10 cellular contexts compared by ENCODE assay signal in genomic region chr19:38394488-38394887, GRCh38. TPM values are rescaled to one million over a fixed set of nuclear protein-coding genes. Genes with fewer than 3 reads are reported as not detected.
DNase-seq lines count a peak whose midpoint lies in the region; ATAC-seq and TF ChIP-seq lines count a peak whose summit lies in the region.
"Had no signal": no experiment of that assay in that cellular context is flagged by ENCODE, and none has a peak within 500 bp of the region (broad histone marks: within the 10 kb centered on the region; RNA-seq: fewer than 3 reads in every experiment).

No MANE protein-coding gene starts in this region.

- 14% methylated on average over 20 of the region's 30 CpGs for WGBS in mammary epithelial cell (ENCODE audit: low coverage, missing lambda C conversion rate)
- WGBS in lower leg skin, 2 donors = 9 to 16% methylated on average over 11 to 30 of the region's 30 CpGs

- H3K9me3 Mint-ChIP-seq in MCF 10A (ENCODE audit: unreplicated experiment) = no peaks in the 10 kb centered on the region
- H3K9me3 Mint-ChIP-seq in activated naive CD8-positive, alpha-beta T cell (ENCODE audit: low read depth) = no peaks in the 10 kb centered on the region
- H3K9me3 Mint-ChIP-seq in memory B cell = no peaks in the 10 kb centered on the region

- dilution Hi-C loops in mammary epithelial cell (cut with HindIII; ENCODE audit: low sequenced_read_pairs) = no loop called here

- H4K20me1 ChIP-seq in mammary epithelial cell (ENCODE audit: insufficient read depth, low read length) = no peaks in the 10 kb centered on the region

- DNase-seq in mammary epithelial cell (no peak), MCF 10A (ENCODE audit: unreplicated experiment) (no peak), memory B cell (ENCODE audit: low spot score in 2 of 2) (no peak), upper lobe of right lung (no peak), globus pallidus (ENCODE audit: low spot score) (no peak), lower leg skin (ENCODE audit: low spot score in 2 of 2) (no peak), NAMALWA (ENCODE audit: low spot score) (no peak)

- H3K27me3 ChIP-seq in mammary epithelial cell (ENCODE audit: insufficient read depth, low read length) (peaks cover 5% of the 10 kb centered on the region), upper lobe of right lung (peaks cover 39% of the 10 kb centered on the region)

- H3K4me1 ChIP-seq in mammary epithelial cell (ENCODE audit: insufficient read depth, low read length) (no peaks in the 10 kb centered on the region), upper lobe of right lung (no peaks in the 10 kb centered on the region)

- no TSS peak for BruUV-seq in mammary epithelial cell (replicated peaks; lab: Mats Ljungman, UMichigan)
- no TSS peak for BruUV-seq in MCF 10A (replicated peaks; lab: Mats Ljungman, UMichigan)

- intact Hi-C loops in mammary epithelial cell (cut with micrococcal nuclease) = no loop called here
- intact Hi-C loops in MCF 10A (cut with micrococcal nuclease) = no loop called here
- intact Hi-C loops in upper lobe of right lung (cut with DNase I) = no loop called here
- intact Hi-C loops in lower leg skin (cut with DNase I; ENCODE audit: low total_unique reads) = no loop called here

- POLR2A ChIA-PET in MCF 10A (lab: Yijun Ruan, JAX) = no interaction called here

- no peak overlapping the region for H2AFZ ChIP-seq in mammary epithelial cell (ENCODE audit: low read depth, low read length)

- no peak overlapping the region for H3K4me3 ChIP-seq in mammary epithelial cell (replicated peaks in 1 of 3; ENCODE audit: insufficient read depth in 1 of 3, low read depth in 2 of 3, low read length in 3 of 3)
- H3K4me3 ChIP-seq in upper lobe of right lung = no peak overlapping the region
- no peak overlapping the region for H3K4me3 ChIP-seq in lower leg skin (ENCODE audit: low read depth, poor library complexity, severe bottlenecking)
- H3K4me3 ChIP-seq: lung, SK-N-MC had no signal

- no peak overlapping the region for H3K27ac ChIP-seq in mammary epithelial cell (ENCODE audit: insufficient read depth, low read depth, low read length)
- no peak overlapping the region for H3K27ac ChIP-seq in upper lobe of right lung
- H3K27ac ChIP-seq: SK-N-MC had no signal

- H3K27me3 Mint-ChIP-seq in MCF 10A (ENCODE audit: insufficient read depth, unreplicated experiment) (no peaks in the 10 kb centered on the region), memory B cell (peaks cover 15% of the 10 kb centered on the region)
- H3K27me3 Mint-ChIP-seq in activated naive CD8-positive, alpha-beta T cell = no peaks in the 10 kb centered on the region

- H3K36me3 Mint-ChIP-seq in MCF 10A (ENCODE audit: insufficient read depth, unreplicated experiment) = peaks cover 17% of the 10 kb centered on the region
- no peaks in the 10 kb centered on the region for H3K36me3 Mint-ChIP-seq in activated naive CD8-positive, alpha-beta T cell
- H3K36me3 Mint-ChIP-seq in memory B cell = no peaks in the 10 kb centered on the region

- H3K4me2 ChIP-seq in mammary epithelial cell (ENCODE audit: insufficient read depth, low read depth, low read length) = peak overlapping the region; percentile 34

- H3K4me1 Mint-ChIP-seq in MCF 10A (ENCODE audit: insufficient read depth, unreplicated experiment) = peaks cover 7% of the 10 kb centered on the region
- H3K4me1 Mint-ChIP-seq in activated naive CD8-positive, alpha-beta T cell (ENCODE audit: low read depth) = peaks cover 18% of the 10 kb centered on the region
- peaks cover 13% of the 10 kb centered on the region for H3K4me1 Mint-ChIP-seq in memory B cell

- H3K27ac Mint-ChIP-seq in MCF 10A (ENCODE audit: low read depth, unreplicated experiment) (no peak overlapping the region), memory B cell (no peak overlapping the region)
- H3K27ac Mint-ChIP-seq in activated naive CD8-positive, alpha-beta T cell = peak overlapping the region; percentile 34

- CTCF ChIA-PET in mammary epithelial cell (lab: Charles Lee; ENCODE audit: low non-redundant PET) = no interaction called here
- CTCF ChIA-PET in MCF 10A (lab: Yijun Ruan, JAX) = no interaction called here

- TF ChIP-seq CTCF in mammary epithelial cell (conservative IDR thresholded peaks at IDR 0.05 in 1 of 2, IDR thresholded peaks at IDR 0.05 in 1 of 2; ENCODE audit: extremely low read depth in 1 of 2, insufficient read depth in 1 of 2, low read depth in 1 of 2, low read length in 2 of 2) = no peak
- TF ChIP-seq CTCF in MCF 10A (IDR thresholded peaks at IDR 0.05; ENCODE audit: unreplicated experiment) = no peak
- no peak for TF ChIP-seq CTCF in upper lobe of right lung (IDR thresholded peaks at IDR 0.05)
- TF ChIP-seq CTCF in lower leg skin (IDR thresholded peaks at IDR 0.05) = no peak

- no peaks in the 10 kb centered on the region for H3K9me3 ChIP-seq in mammary epithelial cell (replicated peaks; ENCODE audit: insufficient read depth, low read length)
- H3K9me3 ChIP-seq in upper lobe of right lung = no peaks in the 10 kb centered on the region

- no peaks in the 10 kb centered on the region for H3K79me2 ChIP-seq in mammary epithelial cell (ENCODE audit: insufficient read depth, low read length)

- no peak for TF ChIP-seq POLR2A in lower leg skin (IDR thresholded peaks at IDR 0.05)

- H3K4me3 Mint-ChIP-seq in MCF 10A (ENCODE audit: unreplicated experiment) (no peak overlapping the region), memory B cell (peak overlapping the region; percentile 59)
- H3K4me3 Mint-ChIP-seq in activated naive CD8-positive, alpha-beta T cell = peak overlapping the region; percentile 82

- in situ Hi-C loops in mammary epithelial cell (cut with MboI; ENCODE audit: low sequenced_read_pairs in 2 of 2) = no loop called here

- peak; percentile 77 for ATAC-seq in memory B cell (ENCODE audit: low read depth)
- peak; percentile 10 for ATAC-seq in upper lobe of right lung

- H3K36me3 ChIP-seq in mammary epithelial cell (ENCODE audit: insufficient read depth, low read length) (no peaks in the 10 kb centered on the region), upper lobe of right lung (no peaks in the 10 kb centered on the region)

- no peak overlapping the region for H3K9ac ChIP-seq in mammary epithelial cell (ENCODE audit: insufficient read depth, low read length)

RNA-seq across cellular contexts. Expression of gene SPRED3, which starts 6.0 kb away (rescaled TPM):
- total RNA-seq in mammary epithelial cell (1 to 10 TPM in 1 of 2 donors, under 1 TPM in 1; 0.83 to 6.1 TPM), MCF 10A (2022) (5.6 and 9.0 TPM in 2 replicates), upper lobe of right lung (1.6 TPM), lower leg skin (1 to 10 TPM in 2 of 4 donors, under 1 TPM in 2; 0.34 to 1.9 (median 1.1) TPM)
- 0.43 TPM for polyA plus RNA-seq in mammary epithelial cell
- 0.36 TPM for polyA minus RNA-seq in mammary epithelial cell

RNA-seq across cellular contexts. Expression of gene GGN, which starts 6.7 kb away (rescaled TPM):
- total RNA-seq in mammary epithelial cell = under 1 TPM; 0.17 to 0.68 TPM
- polyA plus RNA-seq in mammary epithelial cell = not detected
- not detected for polyA minus RNA-seq in mammary epithelial cell
- 0.27 and 1.4 TPM in 2 replicates for total RNA-seq in MCF 10A (2022)
- total RNA-seq in upper lobe of right lung = not detected
- total RNA-seq in lower leg skin = 1 to 10 TPM in 3 of 4 donors, under 1 TPM in 1; 0.36 to 1.9 (median 1.5) TPM

RNA-seq across cellular contexts. Expression of gene FAM98C, which starts 8.4 kb away (rescaled TPM):
- total RNA-seq in mammary epithelial cell (10 to 100 TPM; 10.5 to 14.9 TPM), MCF 10A (2022) (18.8 and 19.9 TPM in 2 replicates), upper lobe of right lung (16.2 TPM), lower leg skin (10 to 100 TPM; 53.6 to 68.5 (median 60.7) TPM)
- polyA plus RNA-seq in mammary epithelial cell = 9.2 TPM
- polyA minus RNA-seq in mammary epithelial cell = 19.3 TPM

RNA-seq across cellular contexts. Expression of gene PSMD8, which starts 20.1 kb away (rescaled TPM):
- total RNA-seq in mammary epithelial cell (100 to 1,000 TPM; 247 to 401 TPM), MCF 10A (2022) (289 and 311 TPM in 2 replicates), upper lobe of right lung (123 TPM), lower leg skin (100 to 1,000 TPM; 222 to 319 (median 311) TPM)
- polyA plus RNA-seq in mammary epithelial cell = 458 TPM
- polyA minus RNA-seq in mammary epithelial cell = 202 TPM

RNA-seq across cellular contexts. Expression of gene RASGRP4, which starts 31.5 kb away (rescaled TPM):
- total RNA-seq in mammary epithelial cell (not detected), MCF 10A (2022) (not detected in 2 replicates), upper lobe of right lung (7.6 TPM), lower leg skin (1 to 10 TPM; 1.3 to 2.3 (median 1.7) TPM)
- not detected for polyA plus RNA-seq in mammary epithelial cell
- polyA minus RNA-seq in mammary epithelial cell = not detected
